ENCODE assay signal across 8 cellular contexts in the genomic region with DNA sequence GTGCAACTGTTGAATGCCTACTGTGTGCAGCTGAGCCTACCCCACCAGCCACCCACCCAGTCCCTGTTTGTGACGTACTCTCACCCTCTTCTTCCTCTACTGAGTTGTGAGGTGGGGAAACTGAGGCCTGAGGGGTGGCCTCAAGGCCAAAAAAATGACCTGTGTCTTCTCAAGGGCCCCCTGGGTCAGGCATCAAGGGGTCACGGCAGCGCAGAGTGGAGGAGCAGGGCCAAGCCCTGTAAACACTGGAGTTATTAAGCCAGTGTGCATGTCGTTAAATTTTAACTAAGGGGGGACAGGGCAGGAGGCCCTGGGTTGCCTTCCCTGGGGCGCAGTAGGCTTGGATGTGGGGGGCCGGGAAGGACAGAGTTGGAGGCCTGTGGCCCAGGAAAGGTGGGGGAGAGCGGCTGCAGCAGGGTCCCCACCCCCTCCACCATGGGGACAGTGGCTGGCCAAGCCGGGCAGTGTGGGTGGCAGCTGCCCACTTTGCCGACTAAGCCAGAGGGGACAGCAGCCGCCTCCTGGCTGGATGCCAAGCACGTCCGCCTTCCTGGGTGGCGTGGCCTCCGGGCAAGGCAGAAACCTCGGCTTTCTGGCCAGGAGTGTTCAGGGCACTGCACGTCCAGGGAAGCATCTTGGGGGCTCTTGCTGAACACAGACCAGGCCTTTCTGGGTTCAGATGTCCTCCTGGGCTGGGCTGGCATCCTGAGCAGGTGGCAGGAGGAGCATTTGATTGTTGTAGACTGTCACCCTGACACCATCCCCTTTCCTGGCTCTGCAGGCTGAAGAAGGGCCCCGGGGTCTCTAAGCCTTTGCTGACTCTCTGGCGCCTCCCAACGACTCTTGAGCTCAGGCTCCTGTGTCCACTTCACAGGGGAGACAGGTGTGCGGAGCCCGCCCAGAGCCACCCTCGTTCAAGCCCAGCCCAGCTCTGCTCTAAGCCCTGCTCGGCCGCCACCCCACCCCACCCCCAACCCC. TPM values are rescaled to one million over a fixed set of nuclear protein-coding genes. Genes with fewer than 3 reads are reported as not detected.
DNase-seq lines count a peak whose midpoint lies in the region; ATAC-seq and TF ChIP-seq lines count a peak whose summit lies in the region.

No MANE protein-coding gene starts in this region.

- BruUV-seq in OCI-LY7 (replicated peaks; lab: Mats Ljungman, UMichigan) = no TSS peak

- no peaks in the 10 kb centered on the region for H3K79me2 ChIP-seq in OCI-LY7 (ENCODE audit: insufficient read depth, low read depth, low read length)
- no peaks in the 10 kb centered on the region for H3K79me2 ChIP-seq in osteoblast (ENCODE audit: insufficient read depth, low read length)

- no peaks in the 10 kb centered on the region for H3K9me3 Mint-ChIP-seq in endothelial cell (ENCODE audit: unreplicated experiment)

- intact Hi-C loops in OCI-LY7 (cut with micrococcal nuclease; ENCODE audit: unreplicated experiment) = loop anchor here (1.0 to 2.0 kb wide), 2 partner anchors 44 to 144 kb away; no protein-coding TSS in a partner anchor

- H3K27ac ChIP-seq in OCI-LY7 (ENCODE audit: low read depth, low read length, poor library complexity, severe bottlenecking) = no peak overlapping the region
- H3K27ac ChIP-seq in osteoblast (ENCODE audit: low read depth, low read length) = no peak overlapping the region

- peaks cover 7% of the 10 kb centered on the region for H3K27me3 Mint-ChIP-seq in endothelial cell (ENCODE audit: unreplicated experiment)

- H3K4me3 ChIP-seq in OCI-LY7 (ENCODE audit: low read depth, low read length, poor library complexity, severe bottlenecking) (no peak overlapping the region), osteoblast (ENCODE audit: insufficient read depth, low read length) (no peak overlapping the region)

- H4K20me1 ChIP-seq in OCI-LY7 (ENCODE audit: insufficient read depth, low read length) = no peaks in the 10 kb centered on the region
- no peaks in the 10 kb centered on the region for H4K20me1 ChIP-seq in osteoblast (ENCODE audit: insufficient read depth, low read length)

- DNase-seq in DMS53 (lab: John Stamatoyannopoulos, UW) (peak; percentile 99), HuH-7 (ENCODE audit: low spot score) (peak; percentile 98), OCI-LY7 (ENCODE audit: low spot score) (peak; percentile 72), endothelial cell (ENCODE audit: low spot score) (peak; percentile 55), osteoblast (ENCODE audit: insufficient read length, low spot score, missing footprints) (peak; percentile 86), mesenteric fat pad (ENCODE audit: low spot score) (no peak), RKO (ENCODE audit: low spot score) (no peak)

- H3K9me2 ChIP-seq in OCI-LY7 (ENCODE audit: insufficient read depth, low read length) = no peaks in the 10 kb centered on the region

- TF ChIP-seq CTCF in OCI-LY7 (conservative IDR thresholded peaks at IDR 0.05; ENCODE audit: low read length) (peak; percentile 70), endothelial cell (IDR thresholded peaks at IDR 0.05; ENCODE audit: unreplicated experiment) (no peak), osteoblast (IDR thresholded peaks at IDR 0.05; ENCODE audit: extremely low read depth, low read depth, low read length) (peak; percentile 12)

- no peaks in the 10 kb centered on the region for H3K36me3 Mint-ChIP-seq in endothelial cell (ENCODE audit: low read depth, unreplicated experiment)

- no peaks in the 10 kb centered on the region for H3K4me1 Mint-ChIP-seq in endothelial cell (ENCODE audit: unreplicated experiment)

- H3K4me2 ChIP-seq in OCI-LY7 (ENCODE audit: low read length) (no peak overlapping the region), osteoblast (ENCODE audit: insufficient read depth, low read length) (no peak overlapping the region)

- no peak overlapping the region for H3K27ac Mint-ChIP-seq in endothelial cell (ENCODE audit: unreplicated experiment)

- H3K36me3 ChIP-seq in OCI-LY7 (ENCODE audit: insufficient read depth, low read length) (no peaks in the 10 kb centered on the region), osteoblast (ENCODE audit: insufficient read depth, low read length) (no peaks in the 10 kb centered on the region)

- H3K9me3 ChIP-seq in OCI-LY7 (ENCODE audit: low read length) (no peaks in the 10 kb centered on the region), osteoblast (ENCODE audit: low read depth, low read length) (no peaks in the 10 kb centered on the region)

- no peaks in the 10 kb centered on the region for H3K4me1 ChIP-seq in OCI-LY7 (ENCODE audit: insufficient read depth, low read length, poor library complexity, severe bottlenecking)
- no peaks in the 10 kb centered on the region for H3K4me1 ChIP-seq in osteoblast (ENCODE audit: insufficient read depth, low read length)

- no peak for ATAC-seq in GM18867 (IDR thresholded peaks at IDR 0.05; ENCODE audit: unreplicated experiment)

- CTCF ChIA-PET in OCI-LY7 (lab: Charles Lee; ENCODE audit: unreplicated experiment) = interaction anchor here (1.0 kb wide), 1 partner anchor 45 kb away, joined by 4 read pairs; no protein-coding TSS in a partner anchor

- peaks cover 3% of the 10 kb centered on the region for H3K27me3 ChIP-seq in osteoblast (ENCODE audit: insufficient read depth, low read length)

- H2AFZ ChIP-seq in OCI-LY7 (ENCODE audit: low read length) = no peak overlapping the region
- no peak overlapping the region for H2AFZ ChIP-seq in osteoblast (ENCODE audit: low read length)

- POLR2A ChIA-PET in OCI-LY7 (lab: Charles Lee) = no interaction called here

- peak overlapping the region; percentile 67 for H3K4me3 Mint-ChIP-seq in endothelial cell (ENCODE audit: unreplicated experiment)

RNA-seq across cellular contexts. Expression of gene SLC29A4, which starts 1.9 kb away (rescaled TPM):
- total RNA-seq in OCI-LY7 (2014; rRNA removed; shearing (Covaris generic)) = 0.06 TPM in 1 of 2 replicates, not detected in the other
- total RNA-seq in OCI-LY7 (2022) = 0.44 and 0.67 TPM in 2 replicates
- total RNA-seq in endothelial cell (ENCODE audit: unreplicated experiment) = 6.4 TPM
- 0.88 and 1.1 TPM in 2 replicates for total RNA-seq in osteoblast
- total RNA-seq in mesenteric fat pad = 38.2 TPM

Comparison
In these comparisons a context has a peak if more than half of its experiments do, and no peak if none do; other contexts are left out.
1. DNase-seq: peak in DMS53 (single experiment), HuH-7 (single experiment), OCI-LY7 (single experiment), endothelial cell (single experiment) and osteoblast (single experiment); none in mesenteric fat pad (single experiment) and RKO (single experiment).